Comparison of ENCODE assay signal across 1 cellular context in the genomic region with DNA sequence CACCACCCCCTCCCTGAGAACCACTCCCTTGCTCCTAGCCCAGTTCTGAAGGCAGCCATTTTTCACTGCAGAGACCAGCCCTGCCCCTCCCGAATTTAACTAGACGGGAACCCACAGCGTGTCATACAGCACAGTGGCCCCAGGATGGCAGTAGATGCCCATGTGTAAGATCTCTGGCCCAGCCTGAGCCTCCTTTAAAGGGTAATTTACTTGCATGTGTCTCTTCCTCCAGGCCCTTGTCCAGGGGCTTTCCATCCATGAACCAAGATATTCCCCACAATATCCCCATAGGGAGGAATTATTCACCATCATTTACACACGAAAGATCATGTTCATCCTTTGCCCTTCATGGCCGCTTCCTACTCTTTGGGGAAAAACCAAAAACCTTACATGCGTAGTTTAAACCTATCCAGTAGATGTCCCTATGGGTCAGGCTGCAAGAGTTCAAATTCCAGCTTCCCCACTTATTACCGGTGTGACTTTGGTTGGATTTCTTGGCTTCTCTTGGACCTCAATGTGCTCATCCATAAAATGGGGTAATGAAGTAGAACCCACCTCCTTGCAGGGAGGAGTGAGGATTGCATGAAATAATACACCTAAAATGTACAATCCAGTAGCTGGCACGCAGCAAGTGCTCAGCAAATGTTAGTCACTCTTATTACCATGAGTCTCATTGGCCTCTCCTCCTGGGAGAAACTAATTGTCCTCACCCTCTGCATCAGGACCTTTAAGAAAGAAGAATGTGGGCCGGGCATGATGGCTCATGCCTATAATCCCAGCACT.
A peak's percentile ranks its signal among the peaks of the same experiment; 100 is the strongest.
TF ChIP-seq lines count a peak whose summit lies in the region.

No MANE protein-coding gene starts in this region.

TF ChIP-seq in K562, 482 proteins besides CTCF, POLR2A, EP300 and RAD21 (continued from another document and continues in another):
- TF ChIP-seq DEAF1 (CRISPR knock-in tag; IDR thresholded peaks at IDR 0.05) = peak; percentile 95
- TF ChIP-seq BMI1 (IDR thresholded peaks at IDR 0.05; ENCODE audit: low read length) = no peak
- no peak for TF ChIP-seq ELK3 (CRISPR knock-in tag; IDR thresholded peaks at IDR 0.05)
- TF ChIP-seq CC2D1A (IDR thresholded peaks at IDR 0.05) = peak; percentile 92
- no peak for TF ChIP-seq ZNF175 (CRISPR knock-in tag; IDR thresholded peaks at IDR 0.05; ENCODE audit: low read depth)
- no peak for TF ChIP-seq NR1H2 (CRISPR knock-in tag; IDR thresholded peaks at IDR 0.05)
- TF ChIP-seq ERF (CRISPR knock-in tag; IDR thresholded peaks at IDR 0.05) = 0 out of 2 replicates have a peak, but pooled peaks have one; percentile 45
- no peak for TF ChIP-seq NR2C1 (IDR thresholded peaks at IDR 0.05)
- no peak for TF ChIP-seq NR2C1 (tag; IDR thresholded peaks at IDR 0.05)
- 0 out of 2 replicates have a peak, but pooled peaks have one; percentile 12 for TF ChIP-seq L3MBTL2 (IDR thresholded peaks at IDR 0.05)
- TF ChIP-seq STAG1 (CRISPR knock-in tag; IDR thresholded peaks at IDR 0.05; ENCODE audit: borderline replicate concordance) = peak; percentile 81
- peak; percentile 60; the same call in 1 of the 2 replicates for TF ChIP-seq ATF7 (IDR thresholded peaks at IDR 0.05)
- TF ChIP-seq FOXJ3 (CRISPR knock-in tag; IDR thresholded peaks at IDR 0.05) = no peak
- TF ChIP-seq, protein P1, sequence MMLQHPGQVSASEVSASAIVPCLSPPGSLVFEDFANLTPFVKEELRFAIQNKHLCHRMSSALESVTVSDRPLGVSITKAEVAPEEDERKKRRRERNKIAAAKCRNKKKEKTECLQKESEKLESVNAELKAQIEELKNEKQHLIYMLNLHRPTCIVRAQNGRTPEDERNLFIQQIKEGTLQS (IDR thresholded peaks at IDR 0.05) = no peak
- TF ChIP-seq, protein P1 (CRISPR knock-in tag; conservative IDR thresholded peaks at IDR 0.05) = no peak
- peak; percentile 90 for TF ChIP-seq SMC3 (conservative IDR thresholded peaks at IDR 0.05; ENCODE audit: insufficient read depth, low read depth, low read length)
- TF ChIP-seq ASH1L (IDR thresholded peaks at IDR 0.05; ENCODE audit: borderline replicate concordance, low read depth, partially characterized antibody) = no peak
- TF ChIP-seq TOE1 (IDR thresholded peaks at IDR 0.05; ENCODE audit: borderline replicate concordance) = 0 out of 2 replicates have a peak, but pooled peaks have one; percentile 40
- TF ChIP-seq TOE1 (CRISPR knock-in tag; IDR thresholded peaks at IDR 0.05; ENCODE audit: borderline replicate concordance, low read depth) = no peak
- no peak for TF ChIP-seq MBD1 (CRISPR knock-in tag; IDR thresholded peaks at IDR 0.05)
- TF ChIP-seq ZFP1 (CRISPR knock-in tag; IDR thresholded peaks at IDR 0.05) = no peak
- TF ChIP-seq ZNF232 (CRISPR knock-in tag; IDR thresholded peaks at IDR 0.05) = no peak; the same call in 1 of the 2 replicates
- peak; percentile 65 to 69; a peak in 3 of 4 replicates for TF ChIP-seq MNT (conservative IDR thresholded peaks at IDR 0.05)
- TF ChIP-seq ZNF76 (CRISPR knock-in tag; IDR thresholded peaks at IDR 0.05; ENCODE audit: borderline replicate concordance) = no peak
- no peak for TF ChIP-seq FOXK2 (conservative IDR thresholded peaks at IDR 0.05 in 1 of 2, IDR thresholded peaks at IDR 0.05 in 1 of 2; ENCODE audit: low read depth in 2 of 2)
- peak; percentile 1 for TF ChIP-seq ZFP36 (IDR thresholded peaks at IDR 0.05; ENCODE audit: low read depth, low read length, partially characterized antibody)
- TF ChIP-seq SREBF1 (IDR thresholded peaks at IDR 0.05; ENCODE audit: borderline replicate concordance, low read depth, low read length) = no peak
- TF ChIP-seq PTRF (tag; IDR thresholded peaks at IDR 0.05) = no peak
- TF ChIP-seq ZNF696 (CRISPR knock-in tag; conservative IDR thresholded peaks at IDR 0.05) = no peak
- TF ChIP-seq ETV1 (tag; conservative IDR thresholded peaks at IDR 0.05; ENCODE audit: low read depth) = peak; percentile 5; the same call in 1 of the 2 replicates
- TF ChIP-seq NCOA4 (IDR thresholded peaks at IDR 0.05; ENCODE audit: partially characterized antibody) = peak; percentile 2
- no peak for TF ChIP-seq POU5F1 (IDR thresholded peaks at IDR 0.05; ENCODE audit: borderline replicate concordance, low read depth, low read length, partially characterized antibody)
- no peak for TF ChIP-seq HNRNPUL1 (IDR thresholded peaks at IDR 0.05; ENCODE audit: low read length)
- TF ChIP-seq, protein P2, sequence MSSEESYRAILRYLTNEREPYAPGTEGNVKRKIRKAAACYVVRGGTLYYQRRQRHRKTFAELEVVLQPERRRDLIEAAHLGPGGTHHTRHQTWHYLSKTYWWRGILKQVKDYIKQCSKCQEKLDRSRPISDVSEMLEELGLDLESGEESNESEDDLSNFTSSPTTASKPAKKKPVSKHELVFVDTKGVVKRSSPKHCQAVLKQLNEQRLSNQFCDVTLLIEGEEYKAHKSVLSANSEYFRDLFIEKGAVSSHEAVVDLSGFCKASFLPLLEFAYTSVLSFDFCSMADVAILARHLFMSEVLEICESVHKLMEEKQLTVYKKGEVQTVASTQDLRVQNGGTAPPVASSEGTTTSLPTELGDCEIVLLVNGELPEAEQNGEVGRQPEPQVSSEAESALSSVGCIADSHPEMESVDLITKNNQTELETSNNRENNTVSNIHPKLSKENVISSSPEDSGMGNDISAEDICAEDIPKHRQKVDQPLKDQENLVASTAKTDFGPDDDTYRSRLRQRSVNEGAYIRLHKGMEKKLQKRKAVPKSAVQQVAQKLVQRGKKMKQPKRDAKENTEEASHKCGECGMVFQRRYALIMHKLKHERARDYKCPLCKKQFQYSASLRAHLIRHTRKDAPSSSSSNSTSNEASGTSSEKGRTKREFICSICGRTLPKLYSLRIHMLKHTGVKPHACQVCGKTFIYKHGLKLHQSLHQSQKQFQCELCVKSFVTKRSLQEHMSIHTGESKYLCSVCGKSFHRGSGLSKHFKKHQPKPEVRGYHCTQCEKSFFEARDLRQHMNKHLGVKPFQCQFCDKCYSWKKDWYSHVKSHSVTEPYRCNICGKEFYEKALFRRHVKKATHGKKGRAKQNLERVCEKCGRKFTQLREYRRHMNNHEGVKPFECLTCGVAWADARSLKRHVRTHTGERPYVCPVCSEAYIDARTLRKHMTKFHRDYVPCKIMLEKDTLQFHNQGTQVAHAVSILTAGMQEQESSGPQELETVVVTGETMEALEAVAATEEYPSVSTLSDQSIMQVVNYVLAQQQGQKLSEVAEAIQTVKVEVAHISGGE (CRISPR knock-in tag; IDR thresholded peaks at IDR 0.05) = peak in 1 of 3 experiments; percentile 47; a peak in 1 of 6 replicates
- no peak for TF ChIP-seq TCFL5 (CRISPR knock-in tag; conservative IDR thresholded peaks at IDR 0.05)
- TF ChIP-seq MAX (CRISPR knock-in tag; IDR thresholded peaks at IDR 0.05) = peak; percentile 34; the same call in 1 of the 2 replicates
- 0 out of 2 replicates have a peak, but pooled peaks have one; percentile 18 for TF ChIP-seq ZNF143 (CRISPR knock-in tag; IDR thresholded peaks at IDR 0.05)
- TF ChIP-seq REST (CRISPR knock-in tag; IDR thresholded peaks at IDR 0.05; ENCODE audit: low read depth) = no peak; the same call in 1 of the 2 replicates
- TF ChIP-seq ELK1 (CRISPR knock-in tag; IDR thresholded peaks at IDR 0.05) = no peak
- peak; percentile 36 for TF ChIP-seq SMAD1 (IDR thresholded peaks at IDR 0.05; ENCODE audit: low read depth, low read length, partially characterized antibody)
- TF ChIP-seq CCNT2 (IDR thresholded peaks at IDR 0.05; ENCODE audit: borderline replicate concordance, extremely low read depth, insufficient read length, low read depth, low read length) = no peak
- TF ChIP-seq CTBP1 (IDR thresholded peaks at IDR 0.05; ENCODE audit: borderline replicate concordance) = peak; percentile 61; the same call in 1 of the 2 replicates
